In genomic region chr5:150000990-150001659, GRCh38 we compare ENCODE assay signal across 1 cellular context.
TF ChIP-seq lines count a peak whose summit lies in the region.

No MANE protein-coding gene starts in this region.

TF ChIP-seq in GM23338, 12 proteins besides CTCF, POLR2A, EP300 and RAD21 (continued from another document):
- no peak for TF ChIP-seq ZNF462 (CRISPR knock-in tag; IDR thresholded peaks at IDR 0.05)
- TF ChIP-seq ETS1 (IDR thresholded peaks at IDR 0.05): no peak
- no peak for TF ChIP-seq REST (IDR thresholded peaks at IDR 0.05; ENCODE audit: unreplicated experiment)
- TF ChIP-seq POLR2AphosphoS5 (IDR thresholded peaks at IDR 0.05; ENCODE audit: low read depth): no peak
- no peak for TF ChIP-seq ZNF331 (CRISPR knock-in tag; IDR thresholded peaks at IDR 0.05; ENCODE audit: low read depth)
- TF ChIP-seq JUNB (IDR thresholded peaks at IDR 0.05; ENCODE audit: unreplicated experiment): no peak
- TF ChIP-seq CREB1 (CRISPR knock-in tag; IDR thresholded peaks at IDR 0.05; ENCODE audit: low read depth): no peak
- no peak for TF ChIP-seq STAT1 (IDR thresholded peaks at IDR 0.05; ENCODE audit: unreplicated experiment)
- TF ChIP-seq EZH2 (IDR thresholded peaks at IDR 0.05; ENCODE audit: low read depth, unreplicated experiment): no peak
- TF ChIP-seq NANOG (IDR thresholded peaks at IDR 0.05; ENCODE audit: borderline replicate concordance): no peak
- no peak for TF ChIP-seq EZH2phosphoT487 (IDR thresholded peaks at IDR 0.05; ENCODE audit: unreplicated experiment)
